Comparison of ENCODE assay signal across 8 cellular contexts in genomic region chr11:60978546-60979380, GRCh38. TPM values are rescaled to one million over a fixed set of nuclear protein-coding genes. Genes with fewer than 3 reads are reported as not detected.
DNase-seq lines count a peak whose midpoint lies in the region; ATAC-seq lines count a peak whose summit lies in the region.

No MANE protein-coding gene starts in this region.

- no peak for ATAC-seq in GM21576 (IDR thresholded peaks at IDR 0.05; ENCODE audit: unreplicated experiment)

- intact Hi-C loops in posterior vena cava (cut with DNase I) = no loop called here

- H3K4me3 ChIP-seq in effector memory CD4-positive, alpha-beta T cell (ENCODE audit: insufficient read depth, low read depth, low read length, poor library complexity, severe bottlenecking) = peak overlapping the region; percentile 22

- H3K27me3 ChIP-seq in effector memory CD4-positive, alpha-beta T cell (replicated peaks; ENCODE audit: control insufficient read depth, insufficient read depth, low read length, poor library complexity, severe bottlenecking) = no peaks in the 10 kb centered on the region

- DNase-seq in activated CD4-positive, alpha-beta T cell treated with anti-CD3 and anti-CD28 coated beads for 4 hours = peak; percentile 55 to 57
- DNase-seq in effector memory CD4-positive, alpha-beta T cell = peak in 2 of 3 donors; percentile 43 to 45
- peak; percentile 44 for DNase-seq in stimulated activated CD8-positive, alpha-beta memory T cell treated with anti-CD3 and anti-CD28 coated beads, Interleukin-7, amount 100 ng/mL, for 24 hours (ENCODE audit: low read depth)
- no peak for DNase-seq in hippocampal formation (lab: John Stamatoyannopoulos, UW)
- no peak for DNase-seq in posterior vena cava (ENCODE audit: low spot score)
- DNase-seq in epidermal melanocyte (ENCODE audit: insufficient read length, low spot score) = no peak

- peaks cover 39% of the 10 kb centered on the region for H3K36me3 ChIP-seq in KOPT-K1 (ENCODE audit: insufficient read depth, low read length)
- H3K36me3 ChIP-seq in effector memory CD4-positive, alpha-beta T cell (ENCODE audit: control insufficient read depth, insufficient read depth, low read length) = peaks cover 20% of the 10 kb centered on the region

- peaks cover 70% of the 10 kb centered on the region for H3K4me1 ChIP-seq in effector memory CD4-positive, alpha-beta T cell (ENCODE audit: control insufficient read depth, insufficient read depth, low read length, poor library complexity, severe bottlenecking)

- H3K27ac ChIP-seq in KOPT-K1 (ENCODE audit: low read depth, low read length, poor library complexity, severe bottlenecking) = peak overlapping the region; percentile 25
- H3K27ac ChIP-seq in effector memory CD4-positive, alpha-beta T cell (ENCODE audit: insufficient read depth, low read length, poor library complexity, severe bottlenecking) = peak overlapping the region; percentile 93

- no peaks in the 10 kb centered on the region for H3K9me3 ChIP-seq in KOPT-K1 (ENCODE audit: insufficient read depth, low read length, poor library complexity, severe bottlenecking)
- H3K9me3 ChIP-seq in effector memory CD4-positive, alpha-beta T cell (ENCODE audit: control insufficient read depth, low read length) = no peaks in the 10 kb centered on the region

RNA-seq across cellular contexts. Expression of gene CD6, which starts 7.3 kb away (rescaled TPM):
- under 1 TPM; 0.43 to 0.93 TPM for total RNA-seq in posterior vena cava

RNA-seq across cellular contexts. Expression of gene SLC15A3, which starts 26.8 kb away (rescaled TPM):
- 10 to 100 TPM; 27.4 to 29.3 TPM for total RNA-seq in posterior vena cava

RNA-seq across cellular contexts. Expression of gene TMEM132A, which starts 54.5 kb away (rescaled TPM):
- 1 to 10 TPM; 5.4 to 7.7 TPM for total RNA-seq in posterior vena cava

Comparison
In these comparisons a context has a peak if more than half of its experiments do, and no peak if none do; other contexts are left out.
1. DNase-seq: peak in activated CD4-positive, alpha-beta T cell treated with anti-CD3 and anti-CD28 coated beads for 4 hours (2 of 2), effector memory CD4-positive, alpha-beta T cell (2 of 3) and stimulated activated CD8-positive, alpha-beta memory T cell treated with anti-CD3 and anti-CD28 coated beads, Interleukin-7, amount 100 ng/mL, for 24 hours (single experiment); none in hippocampal formation (0 of 2), posterior vena cava (single experiment) and epidermal melanocyte (single experiment).